Comparison of ENCODE assay signal across 1 cellular context in genomic region chr2:3368261-3368722, GRCh38.
TF ChIP-seq lines count a peak whose summit lies in the region.

No MANE protein-coding gene starts in this region.

TF ChIP-seq in HepG2, 621 proteins besides CTCF, POLR2A, EP300 and RAD21 (continued from another document and continues in another):
- TF ChIP-seq REST (IDR thresholded peaks at IDR 0.05; ENCODE audit: borderline replicate concordance in 1 of 2, low read depth in 1 of 2, low read length in 2 of 2) (no peak), IRF1 (CRISPR knock-in tag; IDR thresholded peaks at IDR 0.05; ENCODE audit: low read depth) (no peak), ZNF784 (CRISPR knock-in tag; IDR thresholded peaks at IDR 0.05; ENCODE audit: borderline replicate concordance) (peak; percentile 78; the same call in 1 of the 2 replicates), ZBTB39 (CRISPR knock-in tag; IDR thresholded peaks at IDR 0.05) (no peak), RFXANK (CRISPR knock-in tag; IDR thresholded peaks at IDR 0.05) (no peak), PRDM10 (CRISPR knock-in tag; IDR thresholded peaks at IDR 0.05; ENCODE audit: low read depth) (0 out of 2 replicates have a peak, but pooled peaks have one; percentile 45), CSRNP1 (CRISPR knock-in tag; IDR thresholded peaks at IDR 0.05) (peak; percentile 71), ZBTB7B (CRISPR knock-in tag; IDR thresholded peaks at IDR 0.05) (peak; percentile 41; the same call in 1 of the 2 replicates), MIER2 (CRISPR knock-in tag; IDR thresholded peaks at IDR 0.05) (no peak), CHD2 (IDR thresholded peaks at IDR 0.05; ENCODE audit: low read depth, low read length) (no peak), THAP7 (CRISPR knock-in tag; IDR thresholded peaks at IDR 0.05) (peak; percentile 20; the same call in 1 of the 2 replicates), ZBTB33 (CRISPR knock-in tag; IDR thresholded peaks at IDR 0.05) (peak; percentile 80; the same call in 1 of the 2 replicates), ZFP36L2 (CRISPR knock-in tag; IDR thresholded peaks at IDR 0.05) (no peak), ZNF713 (CRISPR knock-in tag; IDR thresholded peaks at IDR 0.05) (no peak), ZMAT3 (CRISPR knock-in tag; conservative IDR thresholded peaks at IDR 0.05) (peak; percentile 87; the same call in 1 of the 2 replicates), DZIP1 (CRISPR knock-in tag; IDR thresholded peaks at IDR 0.05) (peak; percentile 44; the same call in 1 of the 2 replicates), SIN3A (IDR thresholded peaks at IDR 0.05; ENCODE audit: borderline replicate concordance, low read depth, low read length) (no peak), ARID3A (IDR thresholded peaks at IDR 0.05; ENCODE audit: low read depth, low read length) (0 out of 2 replicates have a peak, but pooled peaks have one; percentile 56), FOXP4 (CRISPR knock-in tag; IDR thresholded peaks at IDR 0.05) (no peak), ZNF672 (CRISPR knock-in tag; IDR thresholded peaks at IDR 0.05) (no peak), ZNF598 (CRISPR knock-in tag; IDR thresholded peaks at IDR 0.05; ENCODE audit: borderline replicate concordance) (peak; percentile 50; the same call in 1 of the 2 replicates), ATF2 (CRISPR knock-in tag; IDR thresholded peaks at IDR 0.05) (no peak), BATF2 (CRISPR knock-in tag; IDR thresholded peaks at IDR 0.05) (no peak)
